In genomic region chr5:84779206-84779605, GRCh38 we compare ENCODE assay signal across 1 cellular context.
TF ChIP-seq lines count a peak whose summit lies in the region.

No MANE protein-coding gene starts in this region.

TF ChIP-seq in GM23338, 12 proteins besides CTCF, POLR2A, EP300 and RAD21:
- TF ChIP-seq, protein P1, sequence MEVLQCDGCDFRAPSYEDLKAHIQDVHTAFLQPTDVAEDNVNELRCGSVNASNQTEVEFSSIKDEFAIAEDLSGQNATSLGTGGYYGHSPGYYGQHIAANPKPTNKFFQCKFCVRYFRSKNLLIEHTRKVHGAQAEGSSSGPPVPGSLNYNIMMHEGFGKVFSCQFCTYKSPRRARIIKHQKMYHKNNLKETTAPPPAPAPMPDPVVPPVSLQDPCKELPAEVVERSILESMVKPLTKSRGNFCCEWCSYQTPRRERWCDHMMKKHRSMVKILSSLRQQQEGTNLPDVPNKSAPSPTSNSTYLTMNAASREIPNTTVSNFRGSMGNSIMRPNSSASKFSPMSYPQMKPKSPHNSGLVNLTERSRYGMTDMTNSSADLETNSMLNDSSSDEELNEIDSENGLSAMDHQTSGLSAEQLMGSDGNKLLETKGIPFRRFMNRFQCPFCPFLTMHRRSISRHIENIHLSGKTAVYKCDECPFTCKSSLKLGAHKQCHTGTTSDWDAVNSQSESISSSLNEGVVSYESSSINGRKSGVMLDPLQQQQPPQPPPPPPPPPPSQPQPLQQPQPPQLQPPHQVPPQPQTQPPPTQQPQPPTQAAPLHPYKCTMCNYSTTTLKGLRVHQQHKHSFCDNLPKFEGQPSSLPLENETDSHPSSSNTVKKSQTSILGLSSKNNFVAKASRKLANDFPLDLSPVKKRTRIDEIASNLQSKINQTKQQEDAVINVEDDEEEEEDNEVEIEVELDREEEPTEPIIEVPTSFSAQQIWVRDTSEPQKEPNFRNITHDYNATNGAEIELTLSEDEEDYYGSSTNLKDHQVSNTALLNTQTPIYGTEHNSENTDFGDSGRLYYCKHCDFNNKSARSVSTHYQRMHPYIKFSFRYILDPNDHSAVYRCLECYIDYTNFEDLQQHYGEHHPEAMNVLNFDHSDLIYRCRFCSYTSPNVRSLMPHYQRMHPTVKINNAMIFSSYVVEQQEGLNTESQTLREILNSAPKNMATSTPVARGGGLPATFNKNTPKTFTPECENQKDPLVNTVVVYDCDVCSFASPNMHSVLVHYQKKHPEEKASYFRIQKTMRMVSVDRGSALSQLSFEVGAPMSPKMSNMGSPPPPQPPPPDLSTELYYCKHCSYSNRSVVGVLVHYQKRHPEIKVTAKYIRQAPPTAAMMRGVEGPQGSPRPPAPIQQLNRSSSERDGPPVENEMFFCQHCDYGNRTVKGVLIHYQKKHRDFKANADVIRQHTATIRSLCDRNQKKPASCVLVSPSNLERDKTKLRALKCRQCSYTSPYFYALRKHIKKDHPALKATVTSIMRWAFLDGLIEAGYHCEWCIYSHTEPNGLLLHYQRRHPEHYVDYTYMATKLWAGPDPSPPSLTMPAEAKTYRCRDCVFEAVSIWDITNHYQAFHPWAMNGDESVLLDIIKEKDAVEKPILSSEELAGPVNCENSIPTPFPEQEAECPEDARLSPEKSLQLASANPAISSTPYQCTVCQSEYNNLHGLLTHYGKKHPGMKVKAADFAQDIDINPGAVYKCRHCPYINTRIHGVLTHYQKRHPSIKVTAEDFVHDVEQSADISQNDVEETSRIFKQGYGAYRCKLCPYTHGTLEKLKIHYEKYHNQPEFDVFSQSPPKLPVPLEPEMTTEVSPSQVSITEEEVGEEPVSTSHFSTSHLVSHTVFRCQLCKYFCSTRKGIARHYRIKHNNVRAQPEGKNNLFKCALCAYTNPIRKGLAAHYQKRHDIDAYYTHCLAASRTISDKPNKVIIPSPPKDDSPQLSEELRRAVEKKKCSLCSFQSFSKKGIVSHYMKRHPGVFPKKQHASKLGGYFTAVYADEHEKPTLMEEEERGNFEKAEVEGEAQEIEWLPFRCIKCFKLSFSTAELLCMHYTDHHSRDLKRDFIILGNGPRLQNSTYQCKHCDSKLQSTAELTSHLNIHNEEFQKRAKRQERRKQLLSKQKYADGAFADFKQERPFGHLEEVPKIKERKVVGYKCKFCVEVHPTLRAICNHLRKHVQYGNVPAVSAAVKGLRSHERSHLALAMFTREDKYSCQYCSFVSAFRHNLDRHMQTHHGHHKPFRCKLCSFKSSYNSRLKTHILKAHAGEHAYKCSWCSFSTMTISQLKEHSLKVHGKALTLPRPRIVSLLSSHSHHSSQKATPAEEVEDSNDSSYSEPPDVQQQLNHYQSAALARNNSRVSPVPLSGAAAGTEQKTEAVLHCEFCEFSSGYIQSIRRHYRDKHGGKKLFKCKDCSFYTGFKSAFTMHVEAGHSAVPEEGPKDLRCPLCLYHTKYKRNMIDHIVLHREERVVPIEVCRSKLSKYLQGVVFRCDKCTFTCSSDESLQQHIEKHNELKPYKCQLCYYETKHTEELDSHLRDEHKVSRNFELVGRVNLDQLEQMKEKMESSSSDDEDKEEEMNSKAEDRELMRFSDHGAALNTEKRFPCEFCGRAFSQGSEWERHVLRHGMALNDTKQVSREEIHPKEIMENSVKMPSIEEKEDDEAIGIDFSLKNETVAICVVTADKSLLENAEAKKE (CRISPR knock-in tag; IDR thresholded peaks at IDR 0.05) = no peak
- TF ChIP-seq ETS1 (IDR thresholded peaks at IDR 0.05) (no peak), NANOG (IDR thresholded peaks at IDR 0.05; ENCODE audit: borderline replicate concordance) (no peak), STAT1 (IDR thresholded peaks at IDR 0.05; ENCODE audit: unreplicated experiment) (no peak), CREB1 (CRISPR knock-in tag; IDR thresholded peaks at IDR 0.05; ENCODE audit: low read depth) (no peak), REST (IDR thresholded peaks at IDR 0.05; ENCODE audit: unreplicated experiment) (no peak), EZH2 (IDR thresholded peaks at IDR 0.05; ENCODE audit: low read depth, unreplicated experiment) (no peak), ZNF114 (CRISPR knock-in tag; IDR thresholded peaks at IDR 0.05) (no peak), ZNF331 (CRISPR knock-in tag; IDR thresholded peaks at IDR 0.05; ENCODE audit: low read depth) (no peak), JUNB (IDR thresholded peaks at IDR 0.05; ENCODE audit: unreplicated experiment) (no peak), EZH2phosphoT487 (IDR thresholded peaks at IDR 0.05; ENCODE audit: unreplicated experiment) (no peak), POLR2AphosphoS5 (IDR thresholded peaks at IDR 0.05; ENCODE audit: low read depth) (no peak)
